In genomic region chr9:131404581-131404980, GRCh38 we compare ENCODE assay signal across 11 cellular contexts. TPM values are rescaled to one million over a fixed set of nuclear protein-coding genes. Genes with fewer than 3 reads are reported as not detected.
DNase-seq lines count a peak whose midpoint lies in the region; ATAC-seq, FAIRE-seq and TF ChIP-seq lines count a peak whose summit lies in the region.
"Had no signal": no experiment of that assay in that cellular context is flagged by ENCODE, and none has a peak within 500 bp of the region (broad histone marks: within the 10 kb centered on the region; RNA-seq: fewer than 3 reads in every experiment).

No MANE protein-coding gene starts in this region.

- H3K4me1 ChIP-seq in iPS-20b (ENCODE audit: insufficient read depth, low read length) (peaks cover 64% of the 10 kb centered on the region), Caco-2 (peaks cover 33% of the 10 kb centered on the region)

- FAIRE-seq in GM12892 (lab: Jason Lieb, UNC), result no peak

- peak overlapping the region; percentile 43 for H3K4me3 ChIP-seq in iPS-20b (ENCODE audit: low read length)
- no peak overlapping the region for H3K4me3 ChIP-seq in Caco-2 (ENCODE audit: low read depth, low read length)

- peaks cover 17% of the 10 kb centered on the region for H3K36me3 Mint-ChIP-seq in activated CD4-positive, alpha-beta T cell treated with anti-CD3 and anti-CD28 coated beads for 36 hours (ENCODE audit: low read depth)
- peaks cover 0 to 5% of the 10 kb centered on the region in 2 donors for H3K36me3 Mint-ChIP-seq in activated naive CD4-positive, alpha-beta T cell treated with anti-CD3 and anti-CD28 coated beads, Interleukin-2, amount 50 U/mL, for 72 hours
- peaks cover 60% of the 10 kb centered on the region for H3K36me3 Mint-ChIP-seq in stimulated activated effector memory CD8-positive, alpha-beta T cell treated with anti-CD3 and anti-CD28 coated beads, Interleukin-12 subunit alpha, Interleukin-12 subunit beta, amount 100 ng/mL, for 72 hours
- H3K36me3 Mint-ChIP-seq in Caco-2 (ENCODE audit: insufficient read depth, unreplicated experiment), result peaks cover 77% of the 10 kb centered on the region

- H3K9me3 Mint-ChIP-seq in activated CD4-positive, alpha-beta T cell treated with anti-CD3 and anti-CD28 coated beads for 36 hours (ENCODE audit: low read depth), result no peaks in the 10 kb centered on the region
- H3K9me3 Mint-ChIP-seq in activated naive CD4-positive, alpha-beta T cell treated with anti-CD3 and anti-CD28 coated beads, Interleukin-2, amount 50 U/mL, for 72 hours, result no peaks in the 10 kb centered on the region
- no peaks in the 10 kb centered on the region for H3K9me3 Mint-ChIP-seq in stimulated activated effector memory CD8-positive, alpha-beta T cell treated with anti-CD3 and anti-CD28 coated beads, Interleukin-12 subunit alpha, Interleukin-12 subunit beta, amount 100 ng/mL, for 72 hours
- no peaks in the 10 kb centered on the region for H3K9me3 Mint-ChIP-seq in Caco-2 (ENCODE audit: unreplicated experiment)

- no peak for TF ChIP-seq CTCF in Caco-2 (IDR thresholded peaks at IDR 0.05; ENCODE audit: insufficient read depth in 1 of 2, low read depth in 1 of 2, low read length in 1 of 2, severe bottlenecking in 1 of 2, unreplicated experiment in 1 of 2)

- intact Hi-C loops in activated CD4-positive, alpha-beta T cell treated with anti-CD3 and anti-CD28 coated beads for 36 hours (cut with DNase I, micrococcal nuclease), result no loop called here
- intact Hi-C loops in Caco-2 (cut with micrococcal nuclease; ENCODE audit: unreplicated experiment), result loop anchor here (10.0 kb wide), 1 partner anchor 50 kb away; no protein-coding TSS in a partner anchor

- BruUV-seq in Caco-2 (replicated peaks; lab: Mats Ljungman, UMichigan), result no TSS peak

- H3K4me3 Mint-ChIP-seq in activated CD4-positive, alpha-beta T cell treated with anti-CD3 and anti-CD28 coated beads for 36 hours, result peak overlapping the region; percentile 56
- H3K4me3 Mint-ChIP-seq in stimulated activated effector memory CD8-positive, alpha-beta T cell treated with anti-CD3 and anti-CD28 coated beads, Interleukin-12 subunit alpha, Interleukin-12 subunit beta, amount 100 ng/mL, for 72 hours, result peak overlapping the region; percentile 71
- no peak overlapping the region for H3K4me3 Mint-ChIP-seq in Caco-2 (ENCODE audit: unreplicated experiment)

- CTCF ChIA-PET in activated CD4-positive, alpha-beta T cell treated with anti-CD3 and anti-CD28 coated beads for 36 hours (lab: Charles Lee), result interaction anchor here (0.9 to 4.4 kb wide), 5 partner anchors 8 to 68 kb away, joined by 3 to 30 read pairs (median 3); no protein-coding TSS in a partner anchor
- CTCF ChIA-PET in Caco-2 (lab: Charles Lee), result no interaction called here

- ATAC-seq in activated CD4-positive, alpha-beta T cell treated with anti-CD3 and anti-CD28 coated beads for 36 hours, result no peak
- ATAC-seq in activated naive CD4-positive, alpha-beta T cell treated with anti-CD3 and anti-CD28 coated beads, Interleukin-2, amount 50 U/mL, for 72 hours, result no peak
- no peak for ATAC-seq in stimulated activated effector memory CD8-positive, alpha-beta T cell treated with anti-CD3 and anti-CD28 coated beads, Interleukin-12 subunit alpha, Interleukin-12 subunit beta, amount 100 ng/mL, for 72 hours

- H3K27ac Mint-ChIP-seq in activated CD4-positive, alpha-beta T cell treated with anti-CD3 and anti-CD28 coated beads for 36 hours, result peak overlapping the region; percentile 33
- peak overlapping the region; percentile 77 to 86 for H3K27ac Mint-ChIP-seq in activated naive CD4-positive, alpha-beta T cell treated with anti-CD3 and anti-CD28 coated beads, Interleukin-2, amount 50 U/mL, for 72 hours
- peak overlapping the region; percentile 92 for H3K27ac Mint-ChIP-seq in stimulated activated effector memory CD8-positive, alpha-beta T cell treated with anti-CD3 and anti-CD28 coated beads, Interleukin-12 subunit alpha, Interleukin-12 subunit beta, amount 100 ng/mL, for 72 hours
- H3K27ac Mint-ChIP-seq in Caco-2 (ENCODE audit: unreplicated experiment), result no peak overlapping the region

- H3K9me3 ChIP-seq in iPS-20b (ENCODE audit: insufficient read depth, low read depth, low read length) (no peaks in the 10 kb centered on the region), Caco-2 (no peaks in the 10 kb centered on the region)

- H3K9ac ChIP-seq in iPS-20b (ENCODE audit: low read depth, low read length), result peak overlapping the region; percentile 61; the same call in 1 of the 2 replicates

- DNase-seq in activated CD4-positive, alpha-beta T cell treated with anti-CD3 and anti-CD28 coated beads for 36 hours, result no peak
- DNase-seq in activated CD4-positive, alpha-beta T cell treated with anti-CD3 and anti-CD28 coated beads for 48 hours, result no peak
- no peak for DNase-seq in activated naive CD4-positive, alpha-beta T cell treated with anti-CD3 and anti-CD28 coated beads, Interleukin-2, amount 50 U/mL, for 72 hours (ENCODE audit: low spot score in 2 of 2)
- DNase-seq in stimulated activated effector memory CD8-positive, alpha-beta T cell treated with anti-CD3 and anti-CD28 coated beads, Interleukin-12 subunit alpha, Interleukin-12 subunit beta, amount 100 ng/mL, for 72 hours (ENCODE audit: low spot score in 2 of 2), result no peak
- DNase-seq in Caco-2 (no peak), GM12892 (ENCODE audit: insufficient read length) (no peak), anterior cingulate cortex (lab: John Stamatoyannopoulos, UW) (no peak)
- DNase-seq: activated CD4-positive, alpha-beta T cell treated with anti-CD3 and anti-CD28 coated beads, Interleukin-2, amount 50 U/mL, for 48 hours; H7; NCI-H526 had no signal

- H3K36me3 ChIP-seq in iPS-20b (ENCODE audit: insufficient read depth, low read depth, low read length) (no peaks in the 10 kb centered on the region; the same call in 1 of the 2 replicates), Caco-2 (ENCODE audit: control insufficient read depth, insufficient read depth, low read length) (no peaks in the 10 kb centered on the region; the same call in 1 of the 2 replicates)

- TF ChIP-seq POLR2A in GM12892 (IDR thresholded peaks at IDR 0.05; ENCODE audit: low read depth, low read length), result no peak

- POLR2A ChIA-PET in activated CD4-positive, alpha-beta T cell treated with anti-CD3 and anti-CD28 coated beads for 36 hours (lab: Charles Lee), result interaction anchor here (1.0 kb wide), 2 partner anchors 8 to 31 kb away, joined by 3 to 6 read pairs; no protein-coding TSS in a partner anchor
- POLR2A ChIA-PET in Caco-2 (lab: Charles Lee), result no interaction called here

- H3K27me3 Mint-ChIP-seq in activated CD4-positive, alpha-beta T cell treated with anti-CD3 and anti-CD28 coated beads for 36 hours, result no peaks in the 10 kb centered on the region
- H3K27me3 Mint-ChIP-seq in Caco-2 (ENCODE audit: insufficient read depth, unreplicated experiment), result no peaks in the 10 kb centered on the region

- H3K27me3 ChIP-seq in iPS-20b (ENCODE audit: insufficient read depth, low read length), result no peaks in the 10 kb centered on the region
- no peaks in the 10 kb centered on the region for H3K27me3 ChIP-seq in Caco-2 (replicated peaks; ENCODE audit: control insufficient read depth, insufficient read depth, low read length)

- peak overlapping the region; percentile 43 for H3K27ac ChIP-seq in iPS-20b (ENCODE audit: low read length)

- H3K4me1 Mint-ChIP-seq in activated CD4-positive, alpha-beta T cell treated with anti-CD3 and anti-CD28 coated beads for 36 hours, result peaks cover 93% of the 10 kb centered on the region
- peaks cover 85% of the 10 kb centered on the region for H3K4me1 Mint-ChIP-seq in stimulated activated effector memory CD8-positive, alpha-beta T cell treated with anti-CD3 and anti-CD28 coated beads, Interleukin-12 subunit alpha, Interleukin-12 subunit beta, amount 100 ng/mL, for 72 hours
- H3K4me1 Mint-ChIP-seq in Caco-2 (ENCODE audit: low read depth, unreplicated experiment), result peaks cover 45% of the 10 kb centered on the region

RNA-seq across cellular contexts. Expression of gene PRRC2B, which starts 10.7 kb away (rescaled TPM):
- total RNA-seq in activated CD4-positive, alpha-beta T cell treated with anti-CD3 and anti-CD28 coated beads for 36 hours, result 100 to 1,000 TPM; 151 to 184 TPM
- total RNA-seq in activated naive CD4-positive, alpha-beta T cell treated with anti-CD3 and anti-CD28 coated beads, Interleukin-2, amount 50 U/mL, for 72 hours, result 100 to 1,000 TPM; 138 to 160 TPM
- total RNA-seq in Caco-2 (2022), result 219 and 235 TPM in 2 replicates
- 44.9 TPM for polyA plus RNA-seq in GM12892 (2012; ENCODE audit: missing spikeins)
